In the genomic region with DNA sequence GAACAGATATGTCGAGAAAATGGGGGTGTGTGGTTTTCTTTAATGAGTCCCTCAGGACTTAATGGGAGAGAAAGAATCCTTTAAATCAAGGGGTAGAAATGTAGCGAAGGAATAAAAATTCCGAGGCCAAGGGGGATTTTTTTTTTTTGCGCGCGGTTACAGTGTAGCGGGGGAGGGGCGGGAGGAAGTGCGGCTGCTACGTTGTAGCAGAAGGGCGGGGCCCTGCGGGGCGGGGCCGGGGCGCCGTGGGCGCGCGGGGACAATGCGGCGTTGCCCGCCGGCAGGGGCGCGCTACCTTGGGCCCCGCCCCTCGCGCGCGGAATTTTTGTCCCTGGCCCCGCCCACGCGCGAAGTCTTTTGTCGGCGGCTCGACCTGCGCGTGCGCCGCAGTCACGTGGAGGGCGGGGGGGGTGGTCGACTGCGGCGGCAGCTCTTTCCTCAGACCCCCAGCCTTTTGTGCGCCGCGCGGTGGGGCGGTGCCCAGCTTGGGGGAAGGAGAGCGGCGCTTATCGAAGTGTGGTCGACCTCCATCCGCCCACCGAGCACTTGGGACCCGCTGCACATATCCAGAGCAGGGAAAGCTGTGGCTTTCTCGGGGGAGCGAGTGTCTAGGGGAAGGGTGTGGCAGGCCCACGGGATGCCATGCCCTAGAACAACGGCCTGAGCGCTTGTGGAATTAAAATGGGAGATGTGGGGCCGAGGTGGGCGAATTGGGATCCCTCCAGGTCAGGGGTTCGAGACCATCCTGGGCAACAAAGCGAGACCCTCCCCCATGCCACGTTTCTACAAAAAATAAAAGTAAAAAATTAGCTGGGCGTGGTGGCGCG, we compare ENCODE assay signal across 1 cellular context.
TF ChIP-seq lines count a peak whose summit lies in the region.

No MANE protein-coding gene starts in this region.

TF ChIP-seq in SK-N-SH treated with all-trans-retinoic acid at 6 μM for 48 hours, 23 proteins besides CTCF, POLR2A, EP300 and RAD21 (continued from another document):
- TF ChIP-seq, protein P1, sequence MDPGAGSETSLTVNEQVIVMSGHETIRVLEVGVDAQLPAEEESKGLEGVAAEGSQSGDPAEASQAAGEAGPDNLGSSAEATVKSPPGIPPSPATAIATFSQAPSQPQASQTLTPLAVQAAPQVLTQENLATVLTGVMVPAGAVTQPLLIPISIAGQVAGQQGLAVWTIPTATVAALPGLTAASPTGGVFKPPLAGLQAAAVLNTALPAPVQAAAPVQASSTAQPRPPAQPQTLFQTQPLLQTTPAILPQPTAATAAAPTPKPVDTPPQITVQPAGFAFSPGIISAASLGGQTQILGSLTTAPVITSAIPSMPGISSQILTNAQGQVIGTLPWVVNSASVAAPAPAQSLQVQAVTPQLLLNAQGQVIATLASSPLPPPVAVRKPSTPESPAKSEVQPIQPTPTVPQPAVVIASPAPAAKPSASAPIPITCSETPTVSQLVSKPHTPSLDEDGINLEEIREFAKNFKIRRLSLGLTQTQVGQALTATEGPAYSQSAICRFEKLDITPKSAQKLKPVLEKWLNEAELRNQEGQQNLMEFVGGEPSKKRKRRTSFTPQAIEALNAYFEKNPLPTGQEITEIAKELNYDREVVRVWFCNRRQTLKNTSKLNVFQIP (CRISPR knock-in tag; IDR thresholded peaks at IDR 0.05; ENCODE audit: borderline replicate concordance, low read depth): 0 out of 2 replicates have a peak, but pooled peaks have one; percentile 18
- 0 out of 2 replicates have a peak, but pooled peaks have one; percentile 45 for TF ChIP-seq ARNTL (CRISPR knock-in tag; IDR thresholded peaks at IDR 0.05; ENCODE audit: borderline replicate concordance, low read depth)
